In genomic region chr12:131362290-131363211, GRCh38 we compare ENCODE assay signal across 20 cellular contexts.
"Had no signal": no experiment of that assay in that cellular context is flagged by ENCODE, and none has a peak within 500 bp of the region (broad histone marks: within the 10 kb centered on the region; RNA-seq: fewer than 3 reads in every experiment).

No MANE protein-coding gene starts in this region.

- H3K36me3 ChIP-seq: esophagus muscularis mucosa, gastrocnemius medialis, heart right ventricle, ovary, tibial nerve, upper lobe of right lung, vagina had no signal

- H3K4me1 Mint-ChIP-seq: naive thymus-derived CD8-positive, alpha-beta T cell; stimulated activated memory B cell treated with anti-CD40 and anti-IgM and Interleukin-4, amounts not matched to agents 10 μg/mL and 1 μg/mL and 100 μg/mL, for 72 hours had no signal

- H3K9me3 ChIP-seq: esophagus muscularis mucosa, gastrocnemius medialis, ovary, testis, upper lobe of right lung, vagina had no signal

- H3K27ac ChIP-seq: epithelial cell of prostate, esophagus muscularis mucosa, gastrocnemius medialis, heart right ventricle, ovary, testis, upper lobe of right lung, vagina had no signal

- H3K27me3 ChIP-seq: ovary, testis, vagina had no signal

- H3K4me3 ChIP-seq: esophagus muscularis mucosa, gastrocnemius medialis, heart right ventricle, ovary, testis, tibial nerve, upper lobe of right lung, vagina had no signal

- DNase-seq: effector memory CD8-positive, alpha-beta T cell; gastrocnemius medialis; heart right ventricle; hypothalamus; mammary epithelial cell; nucleus accumbens; right cardiac atrium; stimulated activated CD4-positive, alpha-beta T cell treated with anti-CD3 and anti-CD28 coated beads, Interleukin-4, amount 100 ng/mL, for 24 hours; upper lobe of right lung had no signal

- ATAC-seq: effector memory CD8-positive, alpha-beta T cell; gastrocnemius medialis; heart right ventricle; left lobe of liver; naive thymus-derived CD8-positive, alpha-beta T cell; right cardiac atrium; stimulated activated memory B cell treated with anti-CD40 and anti-IgM and Interleukin-4, amounts not matched to agents 10 μg/mL and 1 μg/mL and 100 μg/mL, for 72 hours; upper lobe of right lung had no signal

- H3K4me3 Mint-ChIP-seq: dendritic cell treated with granulocyte-macrophage colony-stimulating factor and Interleukin-4, amounts not matched to agents 40 ng/mL and 50 ng/mL, for 4 days; effector memory CD8-positive, alpha-beta T cell; naive thymus-derived CD8-positive, alpha-beta T cell; stimulated activated memory B cell treated with anti-CD40 and anti-IgM and Interleukin-4, amounts not matched to agents 10 μg/mL and 1 μg/mL and 100 μg/mL, for 72 hours; stimulated activated naive CD8-positive, alpha-beta T cell treated with anti-CD3 and anti-CD28 coated beads, Interleukin-15, Interleukin-2, amounts not matched to agents 100 ng/mL and 50 ng/mL, for 24 hours had no signal

- H3K4me1 ChIP-seq: esophagus muscularis mucosa, gastrocnemius medialis, heart right ventricle, upper lobe of right lung had no signal

- H3K27ac Mint-ChIP-seq: dendritic cell treated with granulocyte-macrophage colony-stimulating factor and Interleukin-4, amounts not matched to agents 40 ng/mL and 50 ng/mL, for 4 days; effector memory CD8-positive, alpha-beta T cell; naive thymus-derived CD8-positive, alpha-beta T cell; stimulated activated memory B cell treated with anti-CD40 and anti-IgM and Interleukin-4, amounts not matched to agents 10 μg/mL and 1 μg/mL and 100 μg/mL, for 72 hours; stimulated activated naive CD8-positive, alpha-beta T cell treated with anti-CD3 and anti-CD28 coated beads, Interleukin-15, Interleukin-2, amounts not matched to agents 100 ng/mL and 50 ng/mL, for 24 hours had no signal

- H3K9me3 Mint-ChIP-seq: dendritic cell treated with granulocyte-macrophage colony-stimulating factor and Interleukin-4, amounts not matched to agents 40 ng/mL and 50 ng/mL, for 4 days; effector memory CD8-positive, alpha-beta T cell; stimulated activated memory B cell treated with anti-CD40 and anti-IgM and Interleukin-4, amounts not matched to agents 10 μg/mL and 1 μg/mL and 100 μg/mL, for 72 hours; stimulated activated naive CD8-positive, alpha-beta T cell treated with anti-CD3 and anti-CD28 coated beads, Interleukin-15, Interleukin-2, amounts not matched to agents 100 ng/mL and 50 ng/mL, for 24 hours had no signal

- H3K36me3 Mint-ChIP-seq: naive thymus-derived CD8-positive, alpha-beta T cell; stimulated activated memory B cell treated with anti-CD40 and anti-IgM and Interleukin-4, amounts not matched to agents 10 μg/mL and 1 μg/mL and 100 μg/mL, for 72 hours had no signal
